In the genomic region with DNA sequence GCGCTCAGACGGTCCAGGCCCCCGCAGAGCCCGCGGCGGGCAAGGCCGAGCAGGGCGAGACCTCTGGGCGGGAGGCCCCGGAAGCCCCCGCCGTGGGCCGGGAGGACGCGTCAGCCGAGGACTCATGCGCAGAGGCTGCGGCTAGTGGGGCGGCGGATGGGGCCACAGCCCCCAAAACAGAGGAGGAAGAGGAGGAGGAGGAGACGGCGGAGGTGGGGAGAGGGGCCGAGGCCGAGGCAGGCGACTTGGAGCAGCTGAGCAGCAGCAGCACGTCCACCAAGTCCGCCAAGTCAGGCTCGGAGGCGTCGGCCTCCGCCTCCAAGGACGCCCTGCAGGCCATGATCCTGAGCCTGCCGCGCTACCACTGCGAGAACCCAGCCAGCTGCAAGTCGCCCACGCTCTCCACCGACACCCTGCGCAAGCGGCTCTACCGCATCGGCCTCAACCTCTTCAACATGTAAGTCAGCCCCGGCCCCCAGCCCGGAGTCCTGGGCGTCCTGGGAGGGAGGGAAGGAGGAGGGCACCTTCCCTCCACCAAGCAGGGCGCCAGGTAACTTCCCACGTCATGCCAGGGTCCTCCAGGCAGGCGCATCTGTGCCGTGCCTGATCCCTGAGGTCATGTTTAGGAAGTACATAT, we compare ENCODE assay signal across 10 cellular contexts.
DNase-seq lines count a peak whose midpoint lies in the region; ATAC-seq and TF ChIP-seq lines count a peak whose summit lies in the region.
"Had no signal": no experiment of that assay in that cellular context is flagged by ENCODE, and none has a peak within 500 bp of the region (broad histone marks: within the 10 kb centered on the region; RNA-seq: fewer than 3 reads in every experiment).

No MANE protein-coding gene starts in this region.

- peak overlapping the region; percentile 26 for H3K27ac Mint-ChIP-seq in T-helper 1 cell treated with Interleukin-12 subunit alpha and Interleukin-12 subunit beta and Interleukin-4 antibody, amounts not matched to agents 30 μg/mL and 1 μg/mL, for 36 hours
- no peak overlapping the region for H3K27ac Mint-ChIP-seq in natural killer cell treated with Interleukin-12 subunit alpha and Interleukin-12 subunit beta and Interleukin-15 and Interleukin-18, amount 100 ng/mL, for 72 hours

- H3K4me3 Mint-ChIP-seq in T-helper 1 cell treated with Interleukin-12 subunit alpha and Interleukin-12 subunit beta and Interleukin-4 antibody, amounts not matched to agents 30 μg/mL and 1 μg/mL, for 36 hours = peak overlapping the region; percentile 17
- peak overlapping the region; percentile 34 for H3K4me3 Mint-ChIP-seq in natural killer cell treated with Interleukin-12 subunit alpha and Interleukin-12 subunit beta and Interleukin-15 and Interleukin-18, amount 100 ng/mL, for 72 hours

- ATAC-seq in natural killer cell treated with Interleukin-12 subunit alpha and Interleukin-12 subunit beta and Interleukin-15 and Interleukin-18, amount 100 ng/mL, for 72 hours = peak; percentile 37 to 71
- no peak for ATAC-seq in HG03025 (IDR thresholded peaks at IDR 0.05; ENCODE audit: low FRiP score, unreplicated experiment)

- no peak for TF ChIP-seq POLR2A in testis (IDR thresholded peaks at IDR 0.05)

- no peak overlapping the region for H3K27ac ChIP-seq in duodenal mucosa (ENCODE audit: low read depth, low read length)
- no peak overlapping the region for H3K27ac ChIP-seq in testis

- H3K27me3 ChIP-seq in duodenal mucosa (ENCODE audit: control insufficient read depth in 1 of 2, insufficient read depth in 2 of 2, low read length in 2 of 2) (peaks cover 5 to 12% of the 10 kb centered on the region in 2 donors), testis (no peaks in the 10 kb centered on the region)

- no peaks in the 10 kb centered on the region for H3K36me3 ChIP-seq in duodenal mucosa (ENCODE audit: control insufficient read depth in 1 of 2, insufficient read depth in 2 of 2, low read length in 2 of 2)
- no peaks in the 10 kb centered on the region for H3K36me3 ChIP-seq in testis (ENCODE audit: low read depth, missing control alignments)

- no peaks in the 10 kb centered on the region for H3K4me1 Mint-ChIP-seq in T-helper 1 cell treated with Interleukin-12 subunit alpha and Interleukin-12 subunit beta and Interleukin-4 antibody, amounts not matched to agents 30 μg/mL and 1 μg/mL, for 36 hours (ENCODE audit: low read depth)
- H3K4me1 Mint-ChIP-seq in natural killer cell treated with Interleukin-12 subunit alpha and Interleukin-12 subunit beta and Interleukin-15 and Interleukin-18, amount 100 ng/mL, for 72 hours (ENCODE audit: low read depth in 2 of 2) = peaks cover 0 to 13% of the 10 kb centered on the region in 2 donors

- 7 to 9% methylated on average over 26 to 47 of the region's 49 CpGs for WGBS in testis, 2 donors

- H3K27me3 Mint-ChIP-seq in T-helper 1 cell treated with Interleukin-12 subunit alpha and Interleukin-12 subunit beta and Interleukin-4 antibody, amounts not matched to agents 30 μg/mL and 1 μg/mL, for 36 hours (ENCODE audit: low read depth) = peaks cover 28% of the 10 kb centered on the region
- peaks cover 8 to 9% of the 10 kb centered on the region in 2 donors for H3K27me3 Mint-ChIP-seq in natural killer cell treated with Interleukin-12 subunit alpha and Interleukin-12 subunit beta and Interleukin-15 and Interleukin-18, amount 100 ng/mL, for 72 hours

- no peak for TF ChIP-seq CTCF in testis (IDR thresholded peaks at IDR 0.05)

- no peak for DNase-seq in T-helper 1 cell
- DNase-seq in natural killer cell treated with Interleukin-12 subunit alpha and Interleukin-12 subunit beta and Interleukin-15 and Interleukin-18, amount 100 ng/mL, for 72 hours (ENCODE audit: low spot score) = no peak
- peak; percentile 42 for DNase-seq in testis
- DNase-seq in NCI-H1436 treated with DMSO at 0.1 percent for 48 hours (lab: John Stamatoyannopoulos, UW) = no peak
- no peak for DNase-seq in central memory CD4-positive, alpha-beta T cell
- DNase-seq: 8988T, NCI-H526 treated with DMSO at 0.1 percent for 48 hours had no signal

- peaks cover 6 to 24% of the 10 kb centered on the region in 2 donors for H3K4me1 ChIP-seq in duodenal mucosa (ENCODE audit: control insufficient read depth in 1 of 2, insufficient read depth in 2 of 2, low read length in 2 of 2)
- H3K4me1 ChIP-seq in testis = peaks cover 3% of the 10 kb centered on the region

- H3K9me3 Mint-ChIP-seq in T-helper 1 cell treated with Interleukin-12 subunit alpha and Interleukin-12 subunit beta and Interleukin-4 antibody, amounts not matched to agents 30 μg/mL and 1 μg/mL, for 36 hours = no peaks in the 10 kb centered on the region
- H3K9me3 Mint-ChIP-seq in natural killer cell treated with Interleukin-12 subunit alpha and Interleukin-12 subunit beta and Interleukin-15 and Interleukin-18, amount 100 ng/mL, for 72 hours = no peaks in the 10 kb centered on the region

- H3K9me3 ChIP-seq in duodenal mucosa (ENCODE audit: control insufficient read depth in 1 of 2, low read length in 2 of 2) (no peaks in the 10 kb centered on the region), testis (no peaks in the 10 kb centered on the region)

- intact Hi-C loops in testis (cut with DNase I; ENCODE audit: low total_unique reads) = no loop called here

- H3K9ac ChIP-seq in duodenal mucosa (ENCODE audit: low read depth in 1 of 2, low read length in 2 of 2) = no peak overlapping the region

- H3K36me3 Mint-ChIP-seq in T-helper 1 cell treated with Interleukin-12 subunit alpha and Interleukin-12 subunit beta and Interleukin-4 antibody, amounts not matched to agents 30 μg/mL and 1 μg/mL, for 36 hours (ENCODE audit: low read depth) = no peaks in the 10 kb centered on the region
- H3K36me3 Mint-ChIP-seq in natural killer cell treated with Interleukin-12 subunit alpha and Interleukin-12 subunit beta and Interleukin-15 and Interleukin-18, amount 100 ng/mL, for 72 hours = no peaks in the 10 kb centered on the region

- H3K4me3 ChIP-seq in duodenal mucosa (ENCODE audit: low read depth in 1 of 2, low read length in 2 of 2) = peak overlapping the region; percentile 29 to 43
- H3K4me3 ChIP-seq in testis = peak overlapping the region; percentile 29 to 48
